8 cellular contexts compared by ENCODE assay signal in the genomic region with DNA sequence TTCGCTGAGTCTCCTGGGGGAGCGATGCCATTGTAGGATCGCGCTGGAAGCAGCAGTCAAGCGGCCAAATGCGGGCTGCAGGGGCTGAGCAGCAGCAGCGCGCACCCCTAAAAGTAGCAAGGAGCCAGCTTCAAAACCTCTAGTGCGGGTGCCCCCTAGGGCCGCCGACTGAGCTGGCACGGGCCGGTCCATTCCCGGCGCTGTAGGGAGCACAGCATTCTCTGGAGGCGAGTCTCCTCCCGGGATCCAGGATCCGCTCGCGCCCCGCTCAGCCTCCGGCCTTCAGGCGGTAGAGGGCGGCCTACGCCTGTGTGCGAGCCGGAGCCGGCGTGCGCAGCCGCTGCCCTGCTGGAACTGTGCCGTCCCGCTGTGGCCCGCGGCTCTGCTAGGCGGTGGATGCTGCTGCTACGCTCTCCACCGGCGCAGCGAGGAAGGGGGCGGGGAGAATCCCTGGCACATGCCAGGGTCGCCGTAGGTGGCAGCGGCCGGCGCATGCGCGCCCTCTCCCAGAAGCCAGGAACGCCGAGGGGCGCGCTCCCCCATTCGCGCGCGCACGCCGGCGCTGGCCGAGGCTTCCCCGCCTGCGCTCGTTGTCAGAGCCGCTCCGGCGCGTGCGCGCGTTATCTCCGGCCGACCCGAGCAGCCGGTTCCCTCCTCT.
DNase-seq lines count a peak whose midpoint lies in the region; ATAC-seq lines count a peak whose summit lies in the region.

FUT8 (plus strand) TSS at position 542 of the 658 bp plus-strand sequence. CDS start 148,834 bp downstream, outside the sequence.

- ATAC-seq in GM19324 (IDR thresholded peaks at IDR 0.05; ENCODE audit: low FRiP score, unreplicated experiment): peak; percentile 86
- peak; percentile 76 for ATAC-seq in HG03460 (IDR thresholded peaks at IDR 0.05; ENCODE audit: unreplicated experiment)

- DNase-seq in C1 segment of cervical spinal cord (lab: John Stamatoyannopoulos, UW): peak; percentile 45 to 97 (median 92)
- peak; percentile 82 for DNase-seq in NCI-H524 treated with DMSO at 0.1 percent for 48 hours (lab: John Stamatoyannopoulos, UW)
- peak; percentile 97 for DNase-seq in activated CD4-positive, alpha-beta T cell treated with anti-CD3 and anti-CD28 coated beads for 48 hours
- peak; percentile 97 for DNase-seq in kidney tubule cell (ENCODE audit: low spot score)
- DNase-seq in stimulated activated CD4-positive, alpha-beta T cell treated with anti-CD3 and anti-CD28 coated beads, Interleukin-1b, Interleukin-23, amount 100 ng/mL, for 24 hours (ENCODE audit: low read depth in 4 of 4, low spot score in 1 of 4): peak; percentile 84 to 94 (median 88)

- peak within 1 kb of the TSS; percentile 95 for H3K27ac ChIP-seq in cingulate gyrus (ENCODE audit: low read depth, low read length)

Comparison
In these comparisons a context has a peak if more than half of its experiments do, and no peak if none do; other contexts are left out.
1. Peak in every context shown above with its lines: DNase-seq, ATAC-seq and H3K27ac ChIP-seq.